Comparison of ENCODE assay signal across 1 cellular context in genomic region chr17:31841850-31842415, GRCh38.
TF ChIP-seq lines count a peak whose summit lies in the region.

No MANE protein-coding gene starts in this region.

TF ChIP-seq in K562, 482 proteins besides CTCF, POLR2A, EP300 and RAD21:
- TF ChIP-seq ZNF134 (CRISPR knock-in tag; conservative IDR thresholded peaks at IDR 0.05) = no peak
- TF ChIP-seq ZNF24 (IDR thresholded peaks at IDR 0.05) = no peak
- no peak for TF ChIP-seq NR2F6 (CRISPR knock-in tag; IDR thresholded peaks at IDR 0.05)
- TF ChIP-seq KAT8 (IDR thresholded peaks at IDR 0.05; ENCODE audit: low read depth) = no peak
- TF ChIP-seq PHF8 (IDR thresholded peaks at IDR 0.05; ENCODE audit: borderline replicate concordance, low read length) = no peak
- TF ChIP-seq ARNT (IDR thresholded peaks at IDR 0.05) = no peak
- no peak for TF ChIP-seq MNT (conservative IDR thresholded peaks at IDR 0.05)
TF ChIP-seq in K562: peak in this region for 0.
